8 cellular contexts compared by ENCODE assay signal in genomic region chr12:120580787-120581723, GRCh38. TPM values are rescaled to one million over a fixed set of nuclear protein-coding genes. Genes with fewer than 3 reads are reported as not detected.
DNase-seq lines count a peak whose midpoint lies in the region; ATAC-seq and TF ChIP-seq lines count a peak whose summit lies in the region.

TSS of gene POP5 (minus strand) at chr12:120581402. CDS start at chr12:120581362, 40 bp downstream.

- 0 out of 2 replicates have a peak, but pooled peaks cover 19% of the 10 kb centered on the region for H3K4me1 ChIP-seq in PC-9 (replicated peaks; ENCODE audit: insufficient read depth)

- CTCF ChIA-PET in PC-9 (lab: Charles Lee): interaction anchor here (0.6 to 0.9 kb wide), 4 partner anchors 10 to 391 kb away, joined by 3 to 5 read pairs (median 5); no protein-coding TSS in a partner anchor

- peak; percentile 91 for ATAC-seq in GM21619 (IDR thresholded peaks at IDR 0.05; ENCODE audit: unreplicated experiment)

- H3K79me2 ChIP-seq in PC-9 (ENCODE audit: low read depth): peaks cover 15% of the 10 kb centered on the region; the same call in 1 of the 2 replicates

- TSS peak; percentile 37 for BruUV-seq in PC-9 (replicated peaks; lab: Mats Ljungman, UMichigan)

- peak within 1 kb of the TSS; percentile 100 for H2AFZ ChIP-seq in PC-9

- no peaks in the 10 kb centered on the region for H3K9me3 ChIP-seq in PC-9 (ENCODE audit: insufficient read depth, low read depth)

- no peak within 1 kb of the TSS for H3K27ac ChIP-seq in PC-9

- TF ChIP-seq CTCF in PC-9 (conservative IDR thresholded peaks at IDR 0.05): no peak
- TF ChIP-seq CTCF in epithelial cell of proximal tubule (conservative IDR thresholded peaks at IDR 0.05; ENCODE audit: low read depth, low read length): no peak

- H3F3A ChIP-seq in PC-9 (ENCODE audit: insufficient read depth, low read depth): peaks cover 48% of the 10 kb centered on the region

- H3K27me3 ChIP-seq in PC-9 (ENCODE audit: insufficient read depth, low read depth): no peaks in the 10 kb centered on the region

- H3K36me3 ChIP-seq in PC-9 (ENCODE audit: low read depth): peaks cover 9% of the 10 kb centered on the region

- POLR2A ChIA-PET in PC-9 (lab: Charles Lee; ENCODE audit: unreplicated experiment): interaction anchor here (0.5 to 1.3 kb wide), 18 partner anchors 20 to 1218 kb away, joined by 3 to 20 read pairs (median 4); partner anchors contain the start of genes CAMKK2 and RPLP0

- H3K4me3 ChIP-seq in Jurkat, Clone E6-1 (ENCODE audit: low read length): peak within 1 kb of the TSS; percentile 97
- H3K4me3 ChIP-seq in PC-9: peak within 1 kb of the TSS; percentile 98
- peak within 1 kb of the TSS; percentile 97 for H3K4me3 ChIP-seq in epithelial cell of proximal tubule (ENCODE audit: low read depth, low read length)

- H4K20me1 ChIP-seq in PC-9 (ENCODE audit: insufficient read depth): no peaks in the 10 kb centered on the region

- H3K4me2 ChIP-seq in PC-9: peak within 1 kb of the TSS; percentile 83

- no peaks in the 10 kb centered on the region for H3K9me2 ChIP-seq in PC-9 (ENCODE audit: insufficient read depth)

- intact Hi-C loops in PC-9 (cut with micrococcal nuclease; ENCODE audit: unreplicated experiment): loop anchor here (5.0 to 10.0 kb wide), 5 partner anchors 144 to 864 kb away; partner anchors contain the start of gene COX6A1

- DNase-seq in DMS153 (lab: John Stamatoyannopoulos, UW) (peak; percentile 97), PC-9 (peak; percentile 94 to 96), epithelial cell of proximal tubule (ENCODE audit: low read depth) (peak; percentile 88), mucosa of gallbladder (ENCODE audit: low spot score) (peak; percentile 97)
- peak; percentile 96 for DNase-seq in Jurkat, Clone E6-1 (ENCODE audit: low read depth, low spot score)
- DNase-seq in activated T-cell treated with anti-CD3 and anti-CD28 coated beads, Interleukin-2, amount 50 U/mL, for 1 hour: peak; percentile 89
- peak; percentile 88 to 91 for DNase-seq in stimulated activated CD8-positive, alpha-beta memory T cell treated with anti-CD3 and anti-CD28 coated beads, Interleukin-4, amount 100 ng/mL, for 4 hours (ENCODE audit: low read depth in 2 of 2, low spot score in 1 of 2)

RNA-seq across cellular contexts. Expression of gene POP5, which starts in this region (rescaled TPM):
- 116 TPM for polyA plus RNA-seq in Jurkat, Clone E6-1 (2012; ENCODE audit: insufficient read depth, insufficient read length)
- total RNA-seq in PC-9 (2021) (26.5 and 30.5 TPM in 2 replicates), epithelial cell of proximal tubule (23.1 and 54.5 TPM in 2 replicates), mucosa of gallbladder (50.9 TPM)
